In the genomic region with DNA sequence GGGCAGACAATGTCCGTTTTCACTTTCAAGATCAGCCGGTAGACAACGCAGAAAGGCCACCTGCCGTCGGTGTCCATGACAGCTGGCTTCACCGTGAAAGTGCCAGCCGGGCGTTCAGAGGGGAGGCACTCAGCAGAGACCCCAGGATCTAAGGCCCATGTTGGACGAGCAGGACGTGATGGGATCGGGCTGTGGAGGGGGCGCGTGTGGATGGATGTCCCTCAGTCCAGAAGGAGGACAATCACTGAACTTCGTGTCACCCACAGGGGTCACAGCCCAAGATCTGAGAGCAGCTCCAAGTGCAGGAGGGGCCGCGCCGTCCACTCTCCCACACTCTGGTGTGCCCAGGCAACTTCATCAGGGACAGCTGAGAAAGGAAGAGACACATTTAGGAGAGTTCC, we compare ENCODE assay signal across 1 cellular context.
TF ChIP-seq lines count a peak whose summit lies in the region.

No MANE protein-coding gene starts in this region.

TF ChIP-seq in H1, 55 proteins besides CTCF, POLR2A, EP300 and RAD21:
- no peak for TF ChIP-seq KDM1A (IDR thresholded peaks at IDR 0.05; ENCODE audit: borderline replicate concordance, low read length)
